18 cellular contexts compared by ENCODE assay signal in genomic region chr1:28409066-28409465, GRCh38.
"Had no signal": no experiment of that assay in that cellular context is flagged by ENCODE, and none has a peak within 500 bp of the region (broad histone marks: within the 10 kb centered on the region; RNA-seq: fewer than 3 reads in every experiment).

No MANE protein-coding gene starts in this region.

- DNase-seq: effector memory CD8-positive, alpha-beta T cell; kidney; left cardiac atrium; left ventricle myocardium inferior; lower lobe of right lung; occipital lobe; pancreas; stimulated activated CD4-positive, alpha-beta T cell treated with anti-CD3 and anti-CD28 coated beads, Interleukin-2, amount 100 ng/mL, for 48 hours; stimulated activated naive CD4-positive, alpha-beta T cell treated with Interleukin-2 at 50 U/mL for 16 hours; uterus had no signal

- H3K27me3 Mint-ChIP-seq: dendritic cell treated with granulocyte-macrophage colony-stimulating factor and Interleukin-4, amounts not matched to agents 40 ng/mL and 50 ng/mL, for 4 days; effector memory CD8-positive, alpha-beta T cell; naive thymus-derived CD4-positive, alpha-beta T cell; progenitor cell of endocrine pancreas; type B pancreatic cell had no signal

- H3K27me3 ChIP-seq: foreskin keratinocyte, pancreas, suprapubic skin, thyroid gland, uterus had no signal

- H3K4me3 ChIP-seq: left ventricle myocardium inferior, lower lobe of right lung, pancreas, smooth muscle cell, suprapubic skin, thyroid gland, uterus had no signal

- H3K9me3 ChIP-seq: left ventricle myocardium inferior, lower lobe of right lung, pancreas, suprapubic skin, thyroid gland, uterus had no signal

- H3K4me3 Mint-ChIP-seq: dendritic cell treated with granulocyte-macrophage colony-stimulating factor and Interleukin-4, amounts not matched to agents 40 ng/mL and 50 ng/mL, for 4 days; effector memory CD8-positive, alpha-beta T cell; naive thymus-derived CD4-positive, alpha-beta T cell; type B pancreatic cell had no signal

- H3K36me3 Mint-ChIP-seq: type B pancreatic cell had no signal

- H3K4me1 ChIP-seq: foreskin keratinocyte, pancreas, uterus had no signal

- H3K36me3 ChIP-seq: left ventricle myocardium inferior, lower lobe of right lung, pancreas, thyroid gland, uterus had no signal

- H3K27ac ChIP-seq: foreskin keratinocyte, left ventricle myocardium inferior, lower lobe of right lung, pancreas, suprapubic skin, thyroid gland, uterus had no signal

- ATAC-seq: foreskin keratinocyte had no signal

- H3K9me3 Mint-ChIP-seq: dendritic cell treated with granulocyte-macrophage colony-stimulating factor and Interleukin-4, amounts not matched to agents 40 ng/mL and 50 ng/mL, for 4 days; effector memory CD8-positive, alpha-beta T cell; naive thymus-derived CD4-positive, alpha-beta T cell; type B pancreatic cell had no signal

- H3K27ac Mint-ChIP-seq: dendritic cell treated with granulocyte-macrophage colony-stimulating factor and Interleukin-4, amounts not matched to agents 40 ng/mL and 50 ng/mL, for 4 days; effector memory CD8-positive, alpha-beta T cell; progenitor cell of endocrine pancreas; type B pancreatic cell had no signal
